26 cellular contexts compared by ENCODE assay signal in genomic region chr1:214423045-214423444, GRCh38.
DNase-seq lines count a peak whose midpoint lies in the region; TF ChIP-seq lines count a peak whose summit lies in the region.
"Had no signal": no experiment of that assay in that cellular context is flagged by ENCODE, and none has a peak within 500 bp of the region (broad histone marks: within the 10 kb centered on the region; RNA-seq: fewer than 3 reads in every experiment).

No MANE protein-coding gene starts in this region.

- TF ChIP-seq CTCF in MCF 10A (IDR thresholded peaks at IDR 0.05; ENCODE audit: unreplicated experiment): no peak
- TF ChIP-seq CTCF in breast epithelium (IDR thresholded peaks at IDR 0.05): no peak
- no peak for TF ChIP-seq CTCF in brain microvascular endothelial cell (IDR thresholded peaks at IDR 0.05; ENCODE audit: low read depth, low read length, missing control alignments)
- TF ChIP-seq CTCF in nephron progenitor cell (IDR thresholded peaks at IDR 0.05): no peak

- H3K27ac Mint-ChIP-seq in MCF 10A (ENCODE audit: low read depth, unreplicated experiment): peak overlapping the region; percentile 80
- H3K27ac Mint-ChIP-seq in nephron progenitor cell: peak overlapping the region; percentile 50
- H3K27ac Mint-ChIP-seq: activated T-cell treated with anti-CD3 and anti-CD28 coated beads, Interleukin-2, amount 50 U/mL, for 24 hours had no signal

- H3K36me3 Mint-ChIP-seq in MCF 10A (ENCODE audit: insufficient read depth, unreplicated experiment) (peaks cover 30% of the 10 kb centered on the region), nephron progenitor cell (ENCODE audit: low read depth) (peaks cover 28% of the 10 kb centered on the region)

- no peak for TF ChIP-seq POLR2A in breast epithelium (IDR thresholded peaks at IDR 0.05)

- no peaks in the 10 kb centered on the region for H3K27me3 Mint-ChIP-seq in MCF 10A (ENCODE audit: insufficient read depth, unreplicated experiment)
- no peaks in the 10 kb centered on the region for H3K27me3 Mint-ChIP-seq in nephron progenitor cell (ENCODE audit: low read depth, poor library complexity)
- H3K27me3 Mint-ChIP-seq: activated T-cell treated with anti-CD3 and anti-CD28 coated beads, Interleukin-2, amount 50 U/mL, for 24 hours had no signal

- H3K9me3 ChIP-seq in breast epithelium: no peaks in the 10 kb centered on the region
- H3K9me3 ChIP-seq: A549, upper lobe of left lung had no signal

- intact Hi-C loops in MCF 10A (cut with micrococcal nuclease): loop anchor here (10.0 kb wide), 1 partner anchor 52 kb away; no protein-coding TSS in a partner anchor
- intact Hi-C loops in breast epithelium (cut with DNase I; ENCODE audit: low total_unique reads): no loop called here

- H3K27ac ChIP-seq in breast epithelium (no peak overlapping the region), brain microvascular endothelial cell (peak overlapping the region; percentile 90)
- H3K27ac ChIP-seq: BLaER1 treated with 17β-estradiol and CSF1 and Interleukin-3, amounts not matched to agents 10 nM and 100 nM; hepatocyte; upper lobe of left lung had no signal

- no peaks in the 10 kb centered on the region for H3K27me3 ChIP-seq in breast epithelium
- no peaks in the 10 kb centered on the region for H3K27me3 ChIP-seq in brain microvascular endothelial cell (replicated peaks)
- H3K27me3 ChIP-seq: BLaER1 treated with 17β-estradiol and CSF1 and Interleukin-3, amounts not matched to agents 10 nM and 100 nM; hepatocyte; upper lobe of left lung had no signal

- no peaks in the 10 kb centered on the region for H3K9me3 Mint-ChIP-seq in MCF 10A (ENCODE audit: unreplicated experiment)
- H3K9me3 Mint-ChIP-seq in nephron progenitor cell: no peaks in the 10 kb centered on the region

- H3K4me1 Mint-ChIP-seq in MCF 10A (ENCODE audit: insufficient read depth, unreplicated experiment): peaks cover 77% of the 10 kb centered on the region
- H3K4me1 Mint-ChIP-seq in nephron progenitor cell: peaks cover 38% of the 10 kb centered on the region

- POLR2A ChIA-PET in MCF 10A (lab: Yijun Ruan, JAX): interaction anchor here (1.1 to 5.2 kb wide), 19 partner anchors 9 to 160 kb away, joined by 3 to 143 read pairs (median 8); partner anchors contain the start of gene PTPN14

- H3K36me3 ChIP-seq in breast epithelium (no peaks in the 10 kb centered on the region), brain microvascular endothelial cell (replicated peaks) (no peaks in the 10 kb centered on the region)
- H3K36me3 ChIP-seq: BLaER1 treated with 17β-estradiol and CSF1 and Interleukin-3, amounts not matched to agents 10 nM and 100 nM; upper lobe of left lung had no signal

- no TSS peak for BruUV-seq in MCF 10A (replicated peaks; lab: Mats Ljungman, UMichigan)

- H3K4me3 Mint-ChIP-seq in MCF 10A (ENCODE audit: unreplicated experiment) (no peak overlapping the region), nephron progenitor cell (no peak overlapping the region)
- H3K4me3 Mint-ChIP-seq: activated T-cell treated with anti-CD3 and anti-CD28 coated beads, Interleukin-2, amount 50 U/mL, for 24 hours had no signal

- H3K4me3 ChIP-seq in breast epithelium: no peak overlapping the region
- no peak overlapping the region for H3K4me3 ChIP-seq in brain microvascular endothelial cell (ENCODE audit: low read depth, low read length)
- H3K4me3 ChIP-seq: A549; BLaER1 treated with 17β-estradiol and CSF1 and Interleukin-3, amounts not matched to agents 10 nM and 100 nM; hepatocyte; upper lobe of left lung had no signal

- DNase-seq in MCF 10A (ENCODE audit: unreplicated experiment) (no peak), breast epithelium (ENCODE audit: low spot score in 2 of 2) (no peak), brain microvascular endothelial cell (no peak), nephron progenitor cell (no peak), Ammon's horn (ENCODE audit: low spot score) (no peak), dedifferentiated amniotic fluid mesenchymal stem cell (ENCODE audit: extremely low spot score) (no peak), DMS 273 treated with DMSO at 0.1 percent for 48 hours (lab: John Stamatoyannopoulos, UW) (no peak)
- DNase-seq in stimulated activated CD4-positive, alpha-beta T cell treated with anti-CD3 and anti-CD28 coated beads, Interleukin-2, amount 100 ng/mL, for 48 hours: no peak
- DNase-seq: activated CD4-positive, CD25-positive, alpha-beta regulatory T cell treated with anti-CD3 and anti-CD28 coated beads, Interleukin-2, amount 50 U/mL, for 72 hours; activated naive CD4-positive, alpha-beta T cell; activated T-cell treated with anti-CD3 and anti-CD28 coated beads, Interleukin-2, amount 50 U/mL, for 24 hours; Calu3; central memory CD4-positive, alpha-beta T cell; foreskin melanocyte; NCI-H1092 treated with DMSO at 0.1 percent for 48 hours; NCI-H2029 treated with DMSO at 0.1 percent for 48 hours; NCI-H345; NCI-H774; OCI-M1; retina; stimulated activated CD8-positive, alpha-beta memory T cell treated with anti-CD3 and anti-CD28 coated beads, Interleukin-4, amount 100 ng/mL, for 48 hours; T-helper 9 cell; upper lobe of left lung had no signal

- no peaks in the 10 kb centered on the region for H3K4me1 ChIP-seq in breast epithelium

- in situ Hi-C loops in brain microvascular endothelial cell (cut with HindIII; ENCODE audit: low pct_ligation_motif_present, low sequenced_read_pairs): no loop called here

- CTCF ChIA-PET in MCF 10A (lab: Yijun Ruan, JAX): interaction anchor here (0.7 to 1.8 kb wide), 7 partner anchors 9 to 205 kb away, joined by 3 to 7 read pairs (median 4); partner anchors contain the start of gene PTPN14
